8 cellular contexts compared by ENCODE assay signal in the genomic region with DNA sequence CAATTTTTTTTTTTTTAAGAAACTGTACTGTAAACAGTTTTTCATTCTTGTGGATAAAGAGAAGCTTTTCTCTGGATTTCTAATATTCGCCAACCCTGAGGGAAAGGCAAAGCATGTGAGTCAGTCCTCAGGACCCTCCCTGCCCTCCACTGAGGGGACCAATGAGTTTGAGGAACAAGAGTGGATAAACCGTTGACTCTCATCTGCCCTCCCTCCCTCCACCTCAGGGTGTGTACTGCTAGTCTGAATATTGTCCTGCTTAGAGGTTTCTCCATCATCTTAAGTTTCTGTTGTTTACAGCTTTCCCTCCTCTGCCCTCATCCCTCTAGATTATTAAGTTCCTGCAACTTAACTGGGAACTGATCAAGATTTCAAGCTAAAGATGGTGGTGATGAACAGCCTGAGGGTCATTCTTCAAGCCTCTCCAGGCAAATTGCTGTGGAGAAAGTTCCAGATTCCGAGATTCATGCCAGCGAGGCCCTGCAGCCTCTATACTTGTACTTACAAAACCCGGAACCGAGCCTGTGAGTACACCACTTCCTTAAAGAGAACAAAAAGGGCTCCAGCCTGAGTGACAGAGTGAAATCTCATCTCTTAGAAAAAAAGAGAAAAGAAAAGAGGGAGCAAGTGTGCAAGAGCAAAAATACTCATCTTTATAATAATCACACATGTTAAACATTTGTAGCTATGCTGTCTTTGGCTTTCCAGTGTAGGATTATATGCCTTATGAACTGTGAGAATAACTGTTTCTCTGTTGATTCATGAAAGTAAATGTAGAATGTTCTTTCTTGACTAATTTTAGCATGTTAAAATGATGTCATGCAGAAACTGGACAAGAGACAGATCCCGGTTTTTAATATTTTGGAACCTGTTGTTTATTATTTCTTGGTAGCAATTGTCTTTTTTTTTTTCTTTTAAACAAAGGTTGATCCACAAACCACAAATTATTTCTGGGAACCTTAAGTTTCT. TPM values are rescaled to one million over a fixed set of nuclear protein-coding genes. Genes with fewer than 3 reads are reported as not detected.
A peak's percentile ranks its signal among the peaks of the same experiment; 100 is the strongest.
DNase-seq lines count a peak whose midpoint lies in the region; ATAC-seq and TF ChIP-seq lines count a peak whose summit lies in the region.

No MANE protein-coding gene starts in this region.

- no peaks in the 10 kb centered on the region for H3K36me3 ChIP-seq in CD4-positive, alpha-beta memory T cell (ENCODE audit: insufficient read depth, low read length)

- H3K9me3 ChIP-seq in CD4-positive, alpha-beta memory T cell (ENCODE audit: control insufficient read depth in 1 of 2, low read length in 2 of 2): no peaks in the 10 kb centered on the region

- peak overlapping the region in 1 of 2 donors; percentile 23 for H3K4me3 ChIP-seq in CD4-positive, alpha-beta memory T cell (ENCODE audit: low read length in 2 of 2)

- POLR2A ChIA-PET in CD4-positive, alpha-beta memory T cell (lab: Charles Lee; ENCODE audit: partially characterized antibody): interaction anchor here (1.0 to 8.3 kb wide), 11 partner anchors 8 to 970 kb away, joined by 3 to 294 read pairs (median 6); partner anchors contain the start of genes AP1S2, CA5B, SYAP1 and ZRSR2

- H3K4me1 ChIP-seq in CD4-positive, alpha-beta memory T cell (ENCODE audit: insufficient read depth, low read length): peaks cover 74% of the 10 kb centered on the region

- H3K9me3 Mint-ChIP-seq in CD4-positive, alpha-beta memory T cell: no peaks in the 10 kb centered on the region
- peaks cover 4% of the 10 kb centered on the region for H3K9me3 Mint-ChIP-seq in progenitor cell of endocrine pancreas (ENCODE audit: low read depth)

- peak overlapping the region; percentile 91 to 100 (median 97) for H3K27ac Mint-ChIP-seq in CD4-positive, alpha-beta memory T cell
- no peak overlapping the region for H3K27ac Mint-ChIP-seq in progenitor cell of endocrine pancreas

- H3K36me3 Mint-ChIP-seq in CD4-positive, alpha-beta memory T cell: peaks cover 41 to 64% of the 10 kb centered on the region in 2 donors
- H3K36me3 Mint-ChIP-seq in progenitor cell of endocrine pancreas (ENCODE audit: insufficient read depth): peaks cover 5% of the 10 kb centered on the region

- DNase-seq in CD4-positive, alpha-beta memory T cell: peak; percentile 51 to 63 (median 60)
- DNase-seq in mucosa of gallbladder (ENCODE audit: low spot score) (peak; percentile 17), omental fat pad (ENCODE audit: low spot score) (no peak), progenitor cell of endocrine pancreas (ENCODE audit: low spot score, unreplicated experiment) (no peak), NCI-H2107 (lab: John Stamatoyannopoulos, UW) (no peak)

- H3K27me3 Mint-ChIP-seq in CD4-positive, alpha-beta memory T cell: no peaks in the 10 kb centered on the region
- peaks cover 4% of the 10 kb centered on the region for H3K27me3 Mint-ChIP-seq in progenitor cell of endocrine pancreas

- H3K27ac ChIP-seq in CD4-positive, alpha-beta memory T cell (ENCODE audit: low read depth, low read length): peak overlapping the region; percentile 97
- H3K27ac ChIP-seq in angular gyrus (ENCODE audit: low read depth, low read length): peak overlapping the region; percentile 7

- H3K4me3 Mint-ChIP-seq in CD4-positive, alpha-beta memory T cell: peak overlapping the region; percentile 77 to 92 (median 84)
- no peak overlapping the region for H3K4me3 Mint-ChIP-seq in progenitor cell of endocrine pancreas (ENCODE audit: low read depth)

- no peaks in the 10 kb centered on the region for H3K27me3 ChIP-seq in CD4-positive, alpha-beta memory T cell (ENCODE audit: insufficient read depth, low read length)

- H3K4me1 Mint-ChIP-seq in CD4-positive, alpha-beta memory T cell: peaks cover 58 to 96% (median 83%) of the 10 kb centered on the region in 4 donors
- peaks cover 32% of the 10 kb centered on the region for H3K4me1 Mint-ChIP-seq in progenitor cell of endocrine pancreas (ENCODE audit: low read depth)

- ATAC-seq in GM21381 (IDR thresholded peaks at IDR 0.05; ENCODE audit: unreplicated experiment) (peak; percentile 94), HG03575 (IDR thresholded peaks at IDR 0.05; ENCODE audit: extremely low read depth, insufficient number of reproducible peaks, low FRiP score, unreplicated experiment) (peak; percentile 62), omental fat pad (ENCODE audit: low FRiP score) (no peak)

- TF ChIP-seq CTCF in omental fat pad (IDR thresholded peaks at IDR 0.05): no peak
- no peak for TF ChIP-seq CTCF in progenitor cell of endocrine pancreas (IDR thresholded peaks at IDR 0.05; ENCODE audit: unreplicated experiment)

- CTCF ChIA-PET in CD4-positive, alpha-beta memory T cell (lab: Charles Lee; ENCODE audit: partially characterized antibody): interaction anchor here (1.4 to 2.9 kb wide), 3 partner anchors 9 to 11 kb away, joined by 3 to 33 read pairs (median 11); partner anchors contain the start of gene CA5B

- intact Hi-C loops in CD4-positive, alpha-beta memory T cell (cut with micrococcal nuclease): loop anchor here (1.0 to 5.0 kb wide), 5 partner anchors 12 to 967 kb away; partner anchors contain the start of genes AP1S2, CA5B and SYAP1

RNA-seq across cellular contexts. Expression of gene CA5B, which starts 11.9 kb away (rescaled TPM):
- 10 to 100 TPM; 45.7 to 54.5 TPM for total RNA-seq in CD4-positive, alpha-beta memory T cell
- polyA plus RNA-seq in CD4-positive, alpha-beta memory T cell: 100 to 1,000 TPM in 1 of 2 donors, 10 to 100 TPM in 1; 89.2 to 164 TPM
- total RNA-seq in mucosa of gallbladder: 9.4 TPM
- 10 to 100 TPM; 10.2 to 29.3 (median 11.0) TPM for total RNA-seq in omental fat pad
- total RNA-seq in progenitor cell of endocrine pancreas: 9.3 and 9.7 TPM in 2 replicates

RNA-seq across cellular contexts. Expression of gene ZRSR2, which starts 40.4 kb away (rescaled TPM):
- total RNA-seq in CD4-positive, alpha-beta memory T cell: 10 to 100 TPM; 30.1 to 30.7 TPM
- 10 to 100 TPM; 19.5 to 42.2 TPM for polyA plus RNA-seq in CD4-positive, alpha-beta memory T cell
- total RNA-seq in mucosa of gallbladder (11.7 TPM), omental fat pad (1 to 10 TPM; 5.6 to 8.8 (median 7.0) TPM), progenitor cell of endocrine pancreas (19.3 and 24.5 TPM in 2 replicates)

Comparison
In these comparisons a context has a peak if more than half of its experiments do, and no peak if none do; other contexts are left out.
1. DNase-seq: peak in CD4-positive, alpha-beta memory T cell (5 of 5) and mucosa of gallbladder (single experiment); none in omental fat pad (single experiment), progenitor cell of endocrine pancreas (single experiment) and NCI-H2107 (single experiment).